1 cellular context compared by ENCODE assay signal in the genomic region with DNA sequence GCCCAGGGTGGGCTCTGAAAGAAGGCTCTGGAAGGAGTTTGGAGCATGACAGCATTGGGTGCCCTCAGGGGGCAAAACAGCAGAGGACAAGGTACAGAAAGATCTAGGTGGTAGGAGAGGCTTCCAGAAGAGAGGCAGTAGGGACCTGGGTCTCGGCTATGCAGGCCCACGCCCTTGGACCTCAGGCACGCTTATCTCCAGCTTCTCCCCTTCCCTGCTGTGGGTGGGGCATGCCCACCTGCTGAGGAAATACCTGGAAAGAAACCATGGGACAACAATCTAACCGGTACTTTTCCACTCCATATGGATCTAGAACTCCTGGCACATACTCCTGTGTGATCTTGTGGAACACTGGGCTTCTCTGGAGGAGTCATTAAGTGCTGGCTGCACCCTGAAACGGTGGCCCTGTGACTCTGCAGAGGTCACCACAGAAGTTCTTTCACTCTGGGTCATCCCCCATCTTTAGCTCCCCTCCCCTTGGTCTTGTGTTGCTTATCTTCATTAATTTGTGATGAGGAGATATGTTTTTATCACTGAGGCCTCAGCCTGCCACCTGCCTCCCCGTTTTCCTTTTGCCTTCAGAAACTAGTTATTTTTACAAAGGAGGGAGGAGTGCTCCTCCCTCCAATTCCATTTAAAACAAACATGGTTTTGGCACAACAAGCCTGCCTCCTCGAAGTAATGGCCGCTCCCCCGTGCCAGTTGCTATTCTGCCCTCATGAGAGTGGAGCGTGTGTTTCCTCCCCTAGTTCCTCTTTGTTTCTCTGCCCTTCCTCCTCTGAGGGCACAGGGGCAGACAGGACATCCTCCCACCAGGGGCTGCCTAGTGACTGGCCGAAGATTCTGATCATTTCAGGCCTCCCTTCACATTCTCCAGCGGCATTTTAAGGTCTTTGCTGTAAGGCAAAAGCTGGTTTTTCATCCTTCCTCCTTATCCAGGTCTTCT.
TF ChIP-seq lines count a peak whose summit lies in the region.

No MANE protein-coding gene starts in this region.

TF ChIP-seq in IMR-90, 13 proteins besides CTCF, POLR2A, EP300 and RAD21:
- TF ChIP-seq NFE2L2 (IDR thresholded peaks at IDR 0.05; ENCODE audit: low read depth, low read length) = no peak
- TF ChIP-seq, protein P1, sequence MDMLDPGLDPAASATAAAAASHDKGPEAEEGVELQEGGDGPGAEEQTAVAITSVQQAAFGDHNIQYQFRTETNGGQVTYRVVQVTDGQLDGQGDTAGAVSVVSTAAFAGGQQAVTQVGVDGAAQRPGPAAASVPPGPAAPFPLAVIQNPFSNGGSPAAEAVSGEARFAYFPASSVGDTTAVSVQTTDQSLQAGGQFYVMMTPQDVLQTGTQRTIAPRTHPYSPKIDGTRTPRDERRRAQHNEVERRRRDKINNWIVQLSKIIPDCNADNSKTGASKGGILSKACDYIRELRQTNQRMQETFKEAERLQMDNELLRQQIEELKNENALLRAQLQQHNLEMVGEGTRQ (IDR thresholded peaks at IDR 0.05; ENCODE audit: low read depth, low read length) = no peak
- TF ChIP-seq, protein P2, sequence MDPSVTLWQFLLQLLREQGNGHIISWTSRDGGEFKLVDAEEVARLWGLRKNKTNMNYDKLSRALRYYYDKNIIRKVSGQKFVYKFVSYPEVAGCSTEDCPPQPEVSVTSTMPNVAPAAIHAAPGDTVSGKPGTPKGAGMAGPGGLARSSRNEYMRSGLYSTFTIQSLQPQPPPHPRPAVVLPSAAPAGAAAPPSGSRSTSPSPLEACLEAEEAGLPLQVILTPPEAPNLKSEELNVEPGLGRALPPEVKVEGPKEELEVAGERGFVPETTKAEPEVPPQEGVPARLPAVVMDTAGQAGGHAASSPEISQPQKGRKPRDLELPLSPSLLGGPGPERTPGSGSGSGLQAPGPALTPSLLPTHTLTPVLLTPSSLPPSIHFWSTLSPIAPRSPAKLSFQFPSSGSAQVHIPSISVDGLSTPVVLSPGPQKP (IDR thresholded peaks at IDR 0.05; ENCODE audit: borderline replicate concordance, low read depth, low read length) = no peak
- no peak for TF ChIP-seq RFX5 (IDR thresholded peaks at IDR 0.05; ENCODE audit: low read depth, low read length)
- no peak for TF ChIP-seq FOS (IDR thresholded peaks at IDR 0.05; ENCODE audit: low read depth, low read length)
- TF ChIP-seq MXI1 (IDR thresholded peaks at IDR 0.05; ENCODE audit: borderline replicate concordance, low read depth, low read length) = no peak
- TF ChIP-seq CEBPB (IDR thresholded peaks at IDR 0.05; ENCODE audit: low read depth, low read length) = no peak
- TF ChIP-seq CHD1 (IDR thresholded peaks at IDR 0.05; ENCODE audit: low read depth, low read length) = no peak
- TF ChIP-seq MAFK (IDR thresholded peaks at IDR 0.05; ENCODE audit: low read depth, low read length) = no peak
- TF ChIP-seq MAZ (IDR thresholded peaks at IDR 0.05; ENCODE audit: borderline replicate concordance, low read depth, low read length) = no peak
